Comparison of ENCODE assay signal across 8 cellular contexts in genomic region chr1:146032613-146033219, GRCh38. TPM values are rescaled to one million over a fixed set of nuclear protein-coding genes. Genes with fewer than 3 reads are reported as not detected.
DNase-seq lines count a peak whose midpoint lies in the region; ATAC-seq, FAIRE-seq and TF ChIP-seq lines count a peak whose summit lies in the region.

No MANE protein-coding gene starts in this region.

- H3F3A ChIP-seq in PC-9 (ENCODE audit: insufficient read depth, low read depth), result peaks cover 27% of the 10 kb centered on the region

- POLR2A ChIA-PET in PC-9 (lab: Charles Lee; ENCODE audit: unreplicated experiment), result interaction anchor here (0.7 to 0.9 kb wide), 2 partner anchors 53 to 144 kb away, joined by 3 to 7 read pairs; no protein-coding TSS in a partner anchor

- BruUV-seq in PC-9 (replicated peaks; lab: Mats Ljungman, UMichigan), result no TSS peak

- no peak for ATAC-seq in HG02970 (IDR thresholded peaks at IDR 0.05; ENCODE audit: low FRiP score, unreplicated experiment)

- TF ChIP-seq POLR2A in esophagus squamous epithelium (IDR thresholded peaks at IDR 0.05), result no peak

- H3K27ac ChIP-seq in PC-9 (no peak overlapping the region), esophagus squamous epithelium (no peak overlapping the region)

- H4K20me1 ChIP-seq in PC-9 (ENCODE audit: insufficient read depth), result peaks cover 6% of the 10 kb centered on the region; the same call in 1 of the 2 replicates

- no peak for FAIRE-seq in HTR-8/SVneo (lab: Jason Lieb, UNC)

- H3K4me2 ChIP-seq in PC-9, result no peak overlapping the region

- WGBS in esophagus squamous epithelium, 2 donors, result 34 to 38% methylated on average over 6 of the region's 6 CpGs

- no peak overlapping the region for H3K4me3 ChIP-seq in PC-9
- H3K4me3 ChIP-seq in esophagus squamous epithelium, result no peak overlapping the region
- H3K4me3 ChIP-seq in retinal pigment epithelial cell (ENCODE audit: low read length), result no peak overlapping the region

- intact Hi-C loops in PC-9 (cut with micrococcal nuclease; ENCODE audit: unreplicated experiment), result no loop called here
- intact Hi-C loops in esophagus squamous epithelium (cut with DNase I), result no loop called here

- TF ChIP-seq CTCF in PC-9 (conservative IDR thresholded peaks at IDR 0.05), result peak; percentile 65
- TF ChIP-seq CTCF in esophagus squamous epithelium (IDR thresholded peaks at IDR 0.05), result peak; percentile 34 to 54 (median 42)
- peak; percentile 56 for TF ChIP-seq CTCF in retinal pigment epithelial cell (conservative IDR thresholded peaks at IDR 0.05; ENCODE audit: low read depth, low read length)

- no peaks in the 10 kb centered on the region for H3K4me1 ChIP-seq in PC-9 (replicated peaks; ENCODE audit: insufficient read depth)
- peaks cover 0 to 23% (median 2%) of the 10 kb centered on the region in 3 donors for H3K4me1 ChIP-seq in esophagus squamous epithelium

- no peak overlapping the region for H2AFZ ChIP-seq in PC-9

- H3K9me3 ChIP-seq in PC-9 (ENCODE audit: insufficient read depth, low read depth), result no peaks in the 10 kb centered on the region
- H3K9me3 ChIP-seq in esophagus squamous epithelium, result no peaks in the 10 kb centered on the region

- H3K9me2 ChIP-seq in PC-9 (ENCODE audit: insufficient read depth), result no peaks in the 10 kb centered on the region

- CTCF ChIA-PET in PC-9 (lab: Charles Lee), result interaction anchor here (0.6 to 0.7 kb wide), 3 partner anchors 9 to 184 kb away, joined by 3 read pairs; no protein-coding TSS in a partner anchor

- no peaks in the 10 kb centered on the region for H3K27me3 ChIP-seq in PC-9 (ENCODE audit: insufficient read depth, low read depth)
- H3K27me3 ChIP-seq in esophagus squamous epithelium, result peaks cover 0 to 4% (median 0%) of the 10 kb centered on the region in 4 donors

- peak; percentile 13 for DNase-seq in DMS 273 treated with DMSO at 0.1 percent for 48 hours (lab: John Stamatoyannopoulos, UW)
- peak; percentile 37 for DNase-seq in HTR-8/SVneo (ENCODE audit: insufficient read length, low spot score)
- DNase-seq in PC-9, result no peak
- no peak for DNase-seq in esophagus squamous epithelium (lab: John Stamatoyannopoulos, UW)
- DNase-seq in retinal pigment epithelial cell (ENCODE audit: low read depth), result no peak
- DNase-seq in effector CD8-positive, alpha-beta T cell (lab: John Stamatoyannopoulos, UW), result no peak
- no peak for DNase-seq in ureter (ENCODE audit: low spot score)

- H3K79me2 ChIP-seq in PC-9 (ENCODE audit: low read depth), result no peaks in the 10 kb centered on the region

- H3K36me3 ChIP-seq in PC-9 (ENCODE audit: low read depth) (no peaks in the 10 kb centered on the region), esophagus squamous epithelium (no peaks in the 10 kb centered on the region)

RNA-seq across cellular contexts. Expression of gene HJV, which starts 11.2 kb away (rescaled TPM):
- total RNA-seq in PC-9 (2021) (not detected in 2 replicates), esophagus squamous epithelium (not detected), ureter (not detected)

RNA-seq across cellular contexts. Expression of gene TXNIP, which starts 36.3 kb away (rescaled TPM):
- total RNA-seq in PC-9 (2021), result 95.7 and 131 TPM in 2 replicates
- 100 to 1,000 TPM in 3 of 4 donors, 10 to 100 TPM in 1; 94.9 to 942 (median 328) TPM for total RNA-seq in esophagus squamous epithelium
- total RNA-seq in ureter, result 744 TPM

Comparison
In these comparisons a context has a peak if more than half of its experiments do, and no peak if none do; other contexts are left out.
1. DNase-seq: peak in DMS 273 treated with DMSO at 0.1 percent for 48 hours (single experiment) and HTR-8/SVneo (single experiment); none in PC-9 (0 of 2), esophagus squamous epithelium (single experiment), retinal pigment epithelial cell (single experiment), effector CD8-positive, alpha-beta T cell (single experiment) and ureter (single experiment).
2. Peak in every context shown above with its lines, with median percentiles within 50 percentile points of each other: CTCF ChIP-seq.